In genomic region chr22:32745251-32745995, GRCh38 we compare ENCODE assay signal across 13 cellular contexts. TPM values are rescaled to one million over a fixed set of nuclear protein-coding genes. Genes with fewer than 3 reads are reported as not detected.
DNase-seq lines count a peak whose midpoint lies in the region; ATAC-seq lines count a peak whose summit lies in the region.
"Had no signal": no experiment of that assay in that cellular context is flagged by ENCODE, and none has a peak within 500 bp of the region (broad histone marks: within the 10 kb centered on the region; RNA-seq: fewer than 3 reads in every experiment).

No MANE protein-coding gene starts in this region.

- peak overlapping the region; percentile 5 for H3K4me3 ChIP-seq in mesodermal cell (ENCODE audit: extremely low read depth, insufficient read depth, low read length, poor library complexity, severe bottlenecking)
- no peak overlapping the region for H3K4me3 ChIP-seq in aorta (ENCODE audit: low read length in 2 of 2)
- H3K4me3 ChIP-seq: SJSA1, tibial artery had no signal

- 20 to 39% methylated on average over 10 to 12 of the region's 16 CpGs for WGBS in mesodermal cell (ENCODE audit: insufficient coverage in 2 of 2), 2 experiments
- 43 to 55% methylated on average over 16 of the region's 16 CpGs for WGBS in aorta, 2 donors

- ATAC-seq in Right ventricle myocardium inferior (peak; percentile 84), aorta (ENCODE audit: low FRiP score) (peak; percentile 42)

- H3K9me3 ChIP-seq in mesodermal cell (ENCODE audit: control insufficient read depth, low read length) (no peaks in the 10 kb centered on the region), aorta (ENCODE audit: control insufficient read depth, low read length) (no peaks in the 10 kb centered on the region)
- H3K9me3 ChIP-seq: SJSA1, tibial artery had no signal

- intact Hi-C loops in Right ventricle myocardium inferior (cut with DNase I) (loop anchor here (5.0 kb wide), 2 partner anchors 48 to 83 kb away; no protein-coding TSS in a partner anchor), cardiac septum (cut with DNase I) (no loop called here), aorta (cut with DNase I) (no loop called here)

- H3K27ac ChIP-seq in mesodermal cell (ENCODE audit: low read depth, low read length, severe bottlenecking) = peak overlapping the region; percentile 76
- H3K27ac ChIP-seq in aorta (ENCODE audit: low read depth in 1 of 2, low read length in 2 of 2) = no peak overlapping the region
- H3K27ac ChIP-seq: SJSA1, tibial artery had no signal

- H3K36me3 ChIP-seq in mesodermal cell (ENCODE audit: control insufficient read depth, insufficient read depth, low read length) = no peaks in the 10 kb centered on the region
- H3K36me3 ChIP-seq in aorta (ENCODE audit: control insufficient read depth in 1 of 2, insufficient read depth in 2 of 2, low read length in 1 of 2) = no peaks in the 10 kb centered on the region
- H3K36me3 ChIP-seq: SJSA1, tibial artery had no signal

- DNase-seq in Right ventricle myocardium inferior (ENCODE audit: missing footprints) (peak; percentile 81), cardiac septum (ENCODE audit: low spot score) (no peak), fibroblast of gingiva (ENCODE audit: low read depth) (peak; percentile 42), aorta (no peak), activated gamma-delta T cell (lab: John Stamatoyannopoulos, UW) (no peak), NCI-H2227 (lab: John Stamatoyannopoulos, UW; ENCODE audit: unreplicated experiment) (no peak)
- no peak for DNase-seq in stimulated activated CD4-positive, alpha-beta T cell treated with anti-CD3 and anti-CD28 coated beads, Interleukin-15, amount 100 ng/mL, for 24 hours
- DNase-seq: cerebellar nuclear complex; NCI-H187 treated with DMSO at 0.1 percent for 48 hours; stimulated activated CD4-positive, alpha-beta T cell treated with anti-CD3 and anti-CD28 coated beads, Interleukin-1b, Interleukin-23, amount 100 ng/mL, for 48 hours had no signal

- H3K27me3 ChIP-seq in aorta (ENCODE audit: control insufficient read depth in 1 of 2, insufficient read depth in 2 of 2, low read length in 1 of 2) = no peaks in the 10 kb centered on the region
- H3K27me3 ChIP-seq: SJSA1, tibial artery had no signal

- peaks cover 27% of the 10 kb centered on the region for H3K4me1 ChIP-seq in mesodermal cell (ENCODE audit: control insufficient read depth, insufficient read depth, low read length, poor library complexity, severe bottlenecking)
- no peaks in the 10 kb centered on the region for H3K4me1 ChIP-seq in aorta (ENCODE audit: control insufficient read depth in 1 of 2, insufficient read depth in 2 of 2, low read length in 2 of 2)
- H3K4me1 ChIP-seq: tibial artery had no signal

RNA-seq across cellular contexts. Expression of gene TIMP3, which starts 56.1 kb away (rescaled TPM):
- total RNA-seq in Right ventricle myocardium inferior (288 TPM), cardiac septum (116 TPM), aorta (100 to 1,000 TPM; 298 to 410 TPM)
- 67.4 TPM for polyA plus RNA-seq in mesodermal cell (2013, experiment 1 of 2)
- 63.7 TPM for polyA plus RNA-seq in mesodermal cell (2013, experiment 2 of 2)
- 10 to 100 TPM; 34.4 to 59.4 TPM for polyA plus RNA-seq in aorta

Comparison
In these comparisons a context has a peak if more than half of its experiments do, and no peak if none do; other contexts are left out.
1. DNase-seq: peak in Right ventricle myocardium inferior (single experiment) and fibroblast of gingiva (single experiment); none in cardiac septum (single experiment), aorta (0 of 2), activated gamma-delta T cell (single experiment), stimulated activated CD4-positive, alpha-beta T cell treated with anti-CD3 and anti-CD28 coated beads, Interleukin-15, amount 100 ng/mL, for 24 hours (single experiment) and NCI-H2227 (single experiment).